ENCODE assay signal across 14 cellular contexts in the genomic region with DNA sequence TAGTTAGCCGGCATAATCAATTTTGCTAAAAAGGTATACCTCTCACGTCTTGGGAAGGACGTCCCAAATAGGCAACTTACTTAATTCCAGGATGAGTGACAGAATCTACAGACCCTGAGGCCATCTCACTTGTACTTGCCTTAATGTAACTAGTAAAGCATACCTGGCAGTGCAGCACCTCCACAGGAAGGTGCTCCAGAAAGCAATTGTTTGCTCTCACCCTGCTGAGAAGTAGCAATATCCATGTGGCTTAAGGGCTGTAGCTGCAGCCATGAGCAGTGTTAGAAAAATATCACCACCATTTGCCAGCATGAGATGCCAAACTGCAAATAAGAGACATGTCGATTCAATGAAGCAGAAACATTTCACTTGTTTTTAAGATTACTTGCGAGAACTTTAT.
A peak's percentile ranks its signal among the peaks of the same experiment; 100 is the strongest.
DNase-seq lines count a peak whose midpoint lies in the region; ATAC-seq, FAIRE-seq and TF ChIP-seq lines count a peak whose summit lies in the region.
"Had no signal": no experiment of that assay in that cellular context is flagged by ENCODE, and none has a peak within 500 bp of the region (broad histone marks: within the 10 kb centered on the region; RNA-seq: fewer than 3 reads in every experiment).

No MANE protein-coding gene starts in this region.

- H3K9me3 ChIP-seq in HEK293 (ENCODE audit: control insufficient read depth, insufficient read depth, low read depth, low read length) (no peaks in the 10 kb centered on the region), Panc1 (ENCODE audit: control insufficient read depth, insufficient read depth, low read depth, low read length) (no peaks in the 10 kb centered on the region), HepG2 (ENCODE audit: low read length) (no peaks in the 10 kb centered on the region)
- H3K9me3 ChIP-seq: heart left ventricle had no signal

- in situ Hi-C loops in Panc1 (cut with HindIII; ENCODE audit: low pct_unique_long_range_greater_than_20kb, low sequenced_read_pairs), result no loop called here
- in situ Hi-C loops in HepG2 (cut with HindIII; ENCODE audit: extremely low pct_ligation_motif_present, low pct_unique_long_range_greater_than_20kb), result no loop called here

- no peak overlapping the region for H3K9ac ChIP-seq in HepG2 (ENCODE audit: insufficient read depth, low read depth, low read length)

- CTCF ChIA-PET in HEK293 (lab: Yijun Ruan, JAX), result interaction anchor here (1.0 kb wide), 1 partner anchor 327 kb away, joined by 3 read pairs; no protein-coding TSS in a partner anchor
- CTCF ChIA-PET in Panc1 (lab: Charles Lee), result no interaction called here
- CTCF ChIA-PET in HepG2 (lab: Yijun Ruan, JAX; ENCODE audit: low intra/inter-chr PET ratio, low total read pairs), result no interaction called here

- TF ChIP-seq EP300 in HepG2 (IDR thresholded peaks at IDR 0.05; ENCODE audit: low read depth in 2 of 2, low read length in 2 of 2), result no peak
- no peak for TF ChIP-seq EP300 in HepG2 (CRISPR knock-in tag; IDR thresholded peaks at IDR 0.05; ENCODE audit: borderline replicate concordance)

- H3K4me3 Mint-ChIP-seq in nephron progenitor cell, result no peak overlapping the region
- H3K4me3 Mint-ChIP-seq: natural killer cell treated with Interleukin-12 subunit alpha and Interleukin-12 subunit beta and Interleukin-15 and Interleukin-18, amount 100 ng/mL, for 72 hours had no signal

- H3K36me3 ChIP-seq in HEK293 (ENCODE audit: control insufficient read depth in 2 of 2, insufficient read depth in 1 of 2, low read length in 2 of 2) (no peaks in the 10 kb centered on the region), Panc1 (ENCODE audit: control insufficient read depth, insufficient read depth, low read length) (no peaks in the 10 kb centered on the region), HepG2 (replicated peaks in 1 of 2; ENCODE audit: control insufficient read depth in 1 of 2, insufficient read depth in 2 of 2, low read length in 2 of 2) (no peaks in the 10 kb centered on the region)
- H3K36me3 ChIP-seq: heart left ventricle had no signal

- no peaks in the 10 kb centered on the region for H3K79me2 ChIP-seq in HepG2 (ENCODE audit: insufficient read depth, low read length)

- H3K9me3 Mint-ChIP-seq in nephron progenitor cell, result no peaks in the 10 kb centered on the region
- H3K9me3 Mint-ChIP-seq: natural killer cell treated with Interleukin-12 subunit alpha and Interleukin-12 subunit beta and Interleukin-15 and Interleukin-18, amount 100 ng/mL, for 72 hours had no signal

- H3K4me3 ChIP-seq in HEK293 (ENCODE audit: low read depth, low read length) (no peak overlapping the region), Panc1 (ENCODE audit: low read depth in 2 of 2, low read length in 2 of 2) (no peak overlapping the region), HepG2 (replicated peaks in 1 of 3; ENCODE audit: insufficient read depth in 1 of 3, low read depth in 2 of 3, low read length in 3 of 3) (no peak overlapping the region)

- H3K4me1 ChIP-seq in HEK293 (ENCODE audit: control insufficient read depth, insufficient read depth, low read length) (peaks cover 23% of the 10 kb centered on the region), Panc1 (ENCODE audit: control insufficient read depth, insufficient read depth, low read length) (peaks cover 50% of the 10 kb centered on the region), HepG2 (ENCODE audit: insufficient read depth, low read length) (peaks cover 37% of the 10 kb centered on the region)

- no peaks in the 10 kb centered on the region for H4K20me1 ChIP-seq in HepG2 (ENCODE audit: insufficient read depth, low read length)

- ATAC-seq in Panc1, result no peak
- ATAC-seq in HG03457 (IDR thresholded peaks at IDR 0.05; ENCODE audit: unreplicated experiment), result no peak
- no peak for ATAC-seq in HepG2
- ATAC-seq in GM21381 (IDR thresholded peaks at IDR 0.05; ENCODE audit: unreplicated experiment), result no peak
- ATAC-seq: natural killer cell treated with Interleukin-12 subunit alpha and Interleukin-12 subunit beta and Interleukin-15 and Interleukin-18, amount 100 ng/mL, for 72 hours had no signal

- whole genome bisulfite sequencing in HepG2 (ENCODE audit: low lambda C conversion rate), result 40% methylated on average over 5 of the region's 5 CpGs

- no peak overlapping the region for H3K4me2 ChIP-seq in HepG2 (ENCODE audit: low read depth, low read length)

- intact Hi-C loops in Panc1 (cut with micrococcal nuclease; ENCODE audit: unreplicated experiment) (loop anchor here (10.0 kb wide), 2 partner anchors 400 to 680 kb away; no protein-coding TSS in a partner anchor), HepG2 (cut with micrococcal nuclease; ENCODE audit: unreplicated experiment) (no loop called here)

- H3K4me1 Mint-ChIP-seq in nephron progenitor cell, result peaks cover 80% of the 10 kb centered on the region

- BruUV-seq in Panc1 (replicated peaks; lab: Mats Ljungman, UMichigan), result no TSS peak
- BruUV-seq in HepG2 (replicated peaks; lab: Mats Ljungman, UMichigan), result no TSS peak

- H3K27ac ChIP-seq in HEK293 (ENCODE audit: extremely low read depth, low read depth, low read length) (no peak overlapping the region), Panc1 (ENCODE audit: low read length) (peak overlapping the region; percentile 34; the same call in 1 of the 2 replicates), HepG2 (ENCODE audit: extremely low read length, insufficient read depth, low read length) (no peak overlapping the region)

- DNase-seq in DMS79 (lab: John Stamatoyannopoulos, UW) (peak; percentile 75), Panc1 (ENCODE audit: low read depth, low spot score) (no peak), nephron progenitor cell (no peak), HCEC 1CT (no peak), HepG2 (ENCODE audit: low spot score) (no peak)
- DNase-seq: activated CD4-positive, alpha-beta T cell treated with anti-CD3 and anti-CD28 coated beads, Interleukin-2, amount 50 U/mL, for 1 hour; activated naive CD4-positive, alpha-beta T cell; AML-193 had no signal

- TF ChIP-seq POLR2A in HepG2 (IDR thresholded peaks at IDR 0.05; ENCODE audit: insufficient read depth in 1 of 2, low read depth in 2 of 2, low read length in 2 of 2), result no peak

- no peak for FAIRE-seq in HepG2 (lab: Jason Lieb, UNC)
- FAIRE-seq: D721Med had no signal

- H2AFZ ChIP-seq in HepG2 (ENCODE audit: low read length), result no peak overlapping the region

- H3K27me3 ChIP-seq in Panc1 (ENCODE audit: control insufficient read depth, insufficient read depth, low read length), result no peaks in the 10 kb centered on the region
- H3K27me3 ChIP-seq in HepG2 (ENCODE audit: control insufficient read depth in 1 of 2, insufficient read depth in 2 of 2, low read length in 2 of 2), result no peaks in the 10 kb centered on the region; a peak in 1 of 5 replicates
- H3K27me3 ChIP-seq: heart left ventricle had no signal

- TF ChIP-seq CTCF in HEK293 (tag by site-specific recombination; IDR thresholded peaks at IDR 0.05) (no peak), Panc1 (IDR thresholded peaks at IDR 0.05) (no peak), nephron progenitor cell (IDR thresholded peaks at IDR 0.05) (no peak), HepG2 (CRISPR knock-in tag; IDR thresholded peaks at IDR 0.05) (no peak)

- no peak for TF ChIP-seq RAD21 in HepG2 (CRISPR knock-in tag; IDR thresholded peaks at IDR 0.05)

- no peaks in the 10 kb centered on the region for H3K27me3 Mint-ChIP-seq in nephron progenitor cell (ENCODE audit: low read depth, poor library complexity)

- peak overlapping the region; percentile 24 for H3K27ac Mint-ChIP-seq in nephron progenitor cell
- H3K27ac Mint-ChIP-seq: natural killer cell treated with Interleukin-12 subunit alpha and Interleukin-12 subunit beta and Interleukin-15 and Interleukin-18, amount 100 ng/mL, for 72 hours had no signal

- POLR2A ChIA-PET in HEK293 (lab: Yijun Ruan, JAX) (interaction anchor here (1.4 to 3.3 kb wide), 2 partner anchors 551 to 552 kb away, joined by 5 to 19 read pairs; a partner anchor contains a TSS), Panc1 (lab: Charles Lee) (no interaction called here), HepG2 (lab: Yijun Ruan, JAX) (no interaction called here)

- peaks cover 34% of the 10 kb centered on the region for H3K36me3 Mint-ChIP-seq in nephron progenitor cell (ENCODE audit: low read depth)
- H3K36me3 Mint-ChIP-seq: natural killer cell treated with Interleukin-12 subunit alpha and Interleukin-12 subunit beta and Interleukin-15 and Interleukin-18, amount 100 ng/mL, for 72 hours had no signal

TF ChIP-seq in HEK293, 187 proteins besides CTCF, POLR2A, EP300 and RAD21:
- TF ChIP-seq, protein P1, sequence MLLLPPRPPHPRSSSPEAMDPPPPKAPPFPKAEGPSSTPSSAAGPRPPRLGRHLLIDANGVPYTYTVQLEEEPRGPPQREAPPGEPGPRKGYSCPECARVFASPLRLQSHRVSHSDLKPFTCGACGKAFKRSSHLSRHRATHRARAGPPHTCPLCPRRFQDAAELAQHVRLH (tag by site-specific recombination; IDR thresholded peaks at IDR 0.05), result no peak
- TF ChIP-seq ZNF707 (tag by site-specific recombination; IDR thresholded peaks at IDR 0.05), result no peak
- TF ChIP-seq ZNF211 (tag by site-specific recombination; IDR thresholded peaks at IDR 0.05; ENCODE audit: low read depth), result no peak
- 0 out of 2 replicates have a peak, but pooled peaks have one; percentile 27 for TF ChIP-seq ZIC2 (tag by site-specific recombination; IDR thresholded peaks at IDR 0.05)
TF ChIP-seq in HEK293: peak in this region for 1.

TF ChIP-seq in HepG2, 621 proteins besides CTCF, POLR2A, EP300 and RAD21:
- TF ChIP-seq ZNF883 (CRISPR knock-in tag; IDR thresholded peaks at IDR 0.05; ENCODE audit: not compliant biosample characterization) (no peak), RXRA (CRISPR knock-in tag; IDR thresholded peaks at IDR 0.05) (no peak), GZF1 (CRISPR knock-in tag; IDR thresholded peaks at IDR 0.05) (no peak), CCDC6 (CRISPR knock-in tag; IDR thresholded peaks at IDR 0.05) (no peak), AKAP8 (CRISPR knock-in tag; IDR thresholded peaks at IDR 0.05) (no peak), SIX1 (CRISPR knock-in tag; IDR thresholded peaks at IDR 0.05; ENCODE audit: borderline replicate concordance) (no peak), THAP11 (CRISPR knock-in tag; IDR thresholded peaks at IDR 0.05) (no peak), ZFYVE20 (CRISPR knock-in tag; IDR thresholded peaks at IDR 0.05; ENCODE audit: borderline replicate concordance, low read depth) (no peak), ZNF569 (CRISPR knock-in tag; IDR thresholded peaks at IDR 0.05; ENCODE audit: borderline replicate concordance) (no peak), NR2F2 (IDR thresholded peaks at IDR 0.05; ENCODE audit: borderline replicate concordance, low read depth) (no peak), HOXA7 (CRISPR knock-in tag; IDR thresholded peaks at IDR 0.05) (no peak), KLF6 (CRISPR knock-in tag; IDR thresholded peaks at IDR 0.05) (no peak), MEF2D (CRISPR knock-in tag; IDR thresholded peaks at IDR 0.05) (no peak), FOXJ3 (CRISPR knock-in tag; IDR thresholded peaks at IDR 0.05; ENCODE audit: borderline replicate concordance) (no peak), ASH2L (IDR thresholded peaks at IDR 0.05; ENCODE audit: insufficient read length, low read depth, low read length) (no peak), CBX5 (CRISPR knock-in tag; IDR thresholded peaks at IDR 0.05; ENCODE audit: borderline replicate concordance) (no peak)
TF ChIP-seq in HepG2: peak in this region for 0.
